8 cellular contexts compared by ENCODE assay signal in the genomic region with DNA sequence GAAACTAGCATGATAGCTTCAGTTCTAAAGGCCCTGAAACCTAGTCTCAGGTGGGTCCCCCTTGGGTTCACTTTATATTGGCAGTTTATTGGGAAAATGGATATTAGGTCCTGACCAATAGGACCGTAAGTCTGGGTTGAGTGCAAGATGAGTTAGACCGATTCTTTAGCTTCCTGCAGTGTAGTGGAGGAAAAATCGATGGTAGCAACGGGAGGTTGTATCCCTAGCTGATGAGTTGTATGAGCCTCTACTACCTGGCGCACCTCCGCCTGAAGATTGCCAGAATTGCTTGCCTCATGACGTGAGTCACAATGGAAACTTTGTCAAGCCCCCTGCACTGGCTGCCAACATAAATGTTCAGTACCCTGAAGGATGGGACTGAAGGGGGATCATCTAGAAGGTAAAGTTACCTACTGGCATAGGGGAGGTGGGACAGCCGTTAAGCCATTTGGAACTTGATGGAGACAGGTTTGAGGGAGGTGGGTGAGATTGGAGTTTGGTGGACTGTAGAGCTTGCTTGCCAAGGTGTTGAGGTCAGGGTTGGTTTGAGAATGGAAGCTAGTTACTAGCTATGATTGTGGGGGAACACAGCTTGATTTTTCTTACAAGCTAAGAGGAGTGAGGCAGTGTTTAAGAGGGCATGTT. TPM values are rescaled to one million over a fixed set of nuclear protein-coding genes. Genes with fewer than 3 reads are reported as not detected.
A peak's percentile ranks its signal among the peaks of the same experiment; 100 is the strongest.
DNase-seq lines count a peak whose midpoint lies in the region; ATAC-seq and TF ChIP-seq lines count a peak whose summit lies in the region.

No MANE protein-coding gene starts in this region.

- no peaks in the 10 kb centered on the region for H3K9me3 ChIP-seq in BE2C
- no peaks in the 10 kb centered on the region for H3K9me3 ChIP-seq in MM.1S (replicated peaks; ENCODE audit: insufficient read depth, low read length)
- H3K9me3 ChIP-seq in left lung = no peaks in the 10 kb centered on the region
- H3K9me3 ChIP-seq in vagina = no peaks in the 10 kb centered on the region

- H3K36me3 Mint-ChIP-seq in activated naive CD4-positive, alpha-beta T cell treated with anti-CD3 and anti-CD28 coated beads, Interleukin-2, amount 50 U/mL, for 24 hours = peaks cover 58% of the 10 kb centered on the region

- H3K27me3 ChIP-seq in BE2C = no peaks in the 10 kb centered on the region
- H3K27me3 ChIP-seq in MM.1S (replicated peaks; ENCODE audit: insufficient read depth, low read length) = no peaks in the 10 kb centered on the region
- no peaks in the 10 kb centered on the region for H3K27me3 ChIP-seq in left lung
- no peaks in the 10 kb centered on the region for H3K27me3 ChIP-seq in vagina

- H3K27ac ChIP-seq in MM.1S (ENCODE audit: low read length) (peak overlapping the region; percentile 84), left lung (peak overlapping the region; percentile 83 to 92), vagina (peak overlapping the region; percentile 6)

- peaks cover 44% of the 10 kb centered on the region for H3K4me1 Mint-ChIP-seq in activated naive CD4-positive, alpha-beta T cell treated with anti-CD3 and anti-CD28 coated beads, Interleukin-2, amount 50 U/mL, for 24 hours

- H3K4me1 ChIP-seq in BE2C (no peaks in the 10 kb centered on the region), MM.1S (ENCODE audit: low read length) (peaks cover 23% of the 10 kb centered on the region), left lung (peaks cover 32 to 66% of the 10 kb centered on the region in 2 donors), vagina (peaks cover 60% of the 10 kb centered on the region)

- H3K27me3 Mint-ChIP-seq in activated naive CD4-positive, alpha-beta T cell treated with anti-CD3 and anti-CD28 coated beads, Interleukin-2, amount 50 U/mL, for 24 hours = no peaks in the 10 kb centered on the region

- TF ChIP-seq CTCF in BE2C (IDR thresholded peaks at IDR 0.05; ENCODE audit: low read depth, low read length) (no peak), MM.1S (IDR thresholded peaks at IDR 0.05; ENCODE audit: low read length) (no peak), left lung (IDR thresholded peaks at IDR 0.05) (no peak), vagina (IDR thresholded peaks at IDR 0.05) (no peak)

- no peaks in the 10 kb centered on the region for H3K9me3 Mint-ChIP-seq in activated naive CD4-positive, alpha-beta T cell treated with anti-CD3 and anti-CD28 coated beads, Interleukin-2, amount 50 U/mL, for 24 hours

- H3K27ac Mint-ChIP-seq in activated naive CD4-positive, alpha-beta T cell treated with anti-CD3 and anti-CD28 coated beads, Interleukin-2, amount 50 U/mL, for 24 hours = peak overlapping the region; percentile 100

- no peak for TF ChIP-seq POLR2A in vagina (IDR thresholded peaks at IDR 0.05)

- intact Hi-C loops in left lung (cut with DNase I) = no loop called here
- intact Hi-C loops in vagina (cut with DNase I) = loop anchor here (5.0 to 10.0 kb wide), 3 partner anchors 95 to 677 kb away; no protein-coding TSS in a partner anchor

- peaks cover 85% of the 10 kb centered on the region for H3F3A ChIP-seq in MM.1S (ENCODE audit: insufficient read depth, low read length)

- peak overlapping the region; percentile 89 for H3K4me2 ChIP-seq in MM.1S (ENCODE audit: low read depth, low read length)

- H3K79me2 ChIP-seq in MM.1S (ENCODE audit: low read length) = peaks cover 56% of the 10 kb centered on the region

- peak overlapping the region; percentile 87; the same call in 1 of the 2 replicates for H3K9ac ChIP-seq in MM.1S (ENCODE audit: low read length)

- H3K4me3 Mint-ChIP-seq in activated naive CD4-positive, alpha-beta T cell treated with anti-CD3 and anti-CD28 coated beads, Interleukin-2, amount 50 U/mL, for 24 hours = peak overlapping the region; percentile 99

- ATAC-seq in left lung (no peak), GM19455 (IDR thresholded peaks at IDR 0.05; ENCODE audit: unreplicated experiment) (no peak), GM21786 (IDR thresholded peaks at IDR 0.05; ENCODE audit: unreplicated experiment) (no peak)

- H3K4me3 ChIP-seq in BE2C (ENCODE audit: low read depth, low read length) = peak overlapping the region; percentile 70
- H3K4me3 ChIP-seq in MM.1S (ENCODE audit: low read length) = peak overlapping the region; percentile 12; the same call in 1 of the 2 replicates
- peak overlapping the region; percentile 6 to 61 for H3K4me3 ChIP-seq in left lung
- peak overlapping the region; percentile 2 to 4 for H3K4me3 ChIP-seq in vagina

- DNase-seq in BE2C (no peak), MM.1S (no peak), left lung (no peak), vagina (ENCODE audit: extremely low spot score in 2 of 2) (no peak), NCI-H1694 treated with DMSO at 0.1 percent for 48 hours (lab: John Stamatoyannopoulos, UW) (no peak)

- no peak overlapping the region for H2AFZ ChIP-seq in MM.1S (ENCODE audit: low read length)

- H3K9me2 ChIP-seq in MM.1S (replicated peaks; ENCODE audit: insufficient read depth, low read length) = no peaks in the 10 kb centered on the region

- H3K36me3 ChIP-seq in BE2C = peaks cover 72% of the 10 kb centered on the region
- H3K36me3 ChIP-seq in MM.1S (replicated peaks; ENCODE audit: insufficient read depth, low read length) = peaks cover 31% of the 10 kb centered on the region
- peaks cover 0 to 82% of the 10 kb centered on the region in 2 donors for H3K36me3 ChIP-seq in left lung
- H3K36me3 ChIP-seq in vagina = peaks cover 0 to 70% of the 10 kb centered on the region in 2 donors

- H4K20me1 ChIP-seq in MM.1S (ENCODE audit: insufficient read depth, low read length) = peaks cover 40% of the 10 kb centered on the region

RNA-seq across cellular contexts. Expression of gene RCC1, which starts 4.0 kb away (rescaled TPM):
- polyA plus RNA-seq in BE2C (2012; ENCODE audit: insufficient read depth, insufficient read length, low read depth) = 29.6 TPM
- 10 to 100 TPM; 35.5 to 36.3 TPM for total RNA-seq in left lung
- 23.8 TPM for total RNA-seq in vagina

RNA-seq across cellular contexts. Expression of gene TRNAU1AP, which starts 43.1 kb away (rescaled TPM):
- polyA plus RNA-seq in BE2C (2012; ENCODE audit: insufficient read depth, insufficient read length, low read depth) = 8.5 TPM
- total RNA-seq in left lung (10 to 100 TPM; 26.1 to 27.0 TPM), vagina (14.0 TPM)

Comparison
In these comparisons a context has a peak if more than half of its experiments do, and no peak if none do; other contexts are left out.
1. H3K4me3 ChIP-seq: peak in every context shown above with its lines; median percentile 70 in BE2C; 34 in left lung; 12 in MM.1S; 3 in vagina.
2. H3K27ac ChIP-seq: peak in every context shown above with its lines; median percentile 88 in left lung; 84 in MM.1S; 6 in vagina.